Comparison of ENCODE assay signal across 1 cellular context in genomic region chr4:11537846-11538245, GRCh38.
TF ChIP-seq lines count a peak whose summit lies in the region.

No MANE protein-coding gene starts in this region.

TF ChIP-seq in GM23338, 12 proteins besides CTCF, POLR2A, EP300 and RAD21 (continued from another document):
- no peak for TF ChIP-seq REST (IDR thresholded peaks at IDR 0.05; ENCODE audit: unreplicated experiment)
- no peak for TF ChIP-seq JUNB (IDR thresholded peaks at IDR 0.05; ENCODE audit: unreplicated experiment)
